ENCODE assay signal across 8 cellular contexts in genomic region chr1:92081031-92081430, GRCh38. TPM values are rescaled to one million over a fixed set of nuclear protein-coding genes. Genes with fewer than 3 reads are reported as not detected.
DNase-seq lines count a peak whose midpoint lies in the region; ATAC-seq and TF ChIP-seq lines count a peak whose summit lies in the region.

No MANE protein-coding gene starts in this region.

- H3K9me3 ChIP-seq in iPS-15b (ENCODE audit: control insufficient read depth, insufficient read depth, low read length), result peaks cover 7% of the 10 kb centered on the region

- POLR2A ChIA-PET in activated CD8-positive, alpha-beta T cell treated with anti-CD3 and anti-CD28 coated beads, Interleukin-2, amount 10 ng/mL, durations not matched to agents 7 days and 5 days (lab: Charles Lee), result interaction anchor here (0.5 to 0.7 kb wide), 3 partner anchors 111 to 405 kb away, joined by 3 read pairs; no protein-coding TSS in a partner anchor

- no peaks in the 10 kb centered on the region; the same call in none of the 2 replicates for H3K27me3 Mint-ChIP-seq in HFFc6 (ENCODE audit: insufficient read depth)
- no peaks in the 10 kb centered on the region for H3K27me3 Mint-ChIP-seq in activated CD8-positive, alpha-beta T cell treated with anti-CD3 and anti-CD28 coated beads, Interleukin-2, amount 10 ng/mL, durations not matched to agents 7 days and 5 days (ENCODE audit: low read depth)

- no peaks in the 10 kb centered on the region for H3K27me3 ChIP-seq in iPS-15b (ENCODE audit: control insufficient read depth, insufficient read depth, low read length)

- DNase-seq in HFFc6, result no peak
- DNase-seq in activated CD8-positive, alpha-beta T cell treated with anti-CD3 and anti-CD28 coated beads, Interleukin-2, amount 10 ng/mL, durations not matched to agents 7 days and 5 days, result no peak
- DNase-seq in stimulated activated effector memory CD8-positive, alpha-beta T cell treated with anti-CD3 and anti-CD28 coated beads, Interleukin-12 subunit alpha, Interleukin-12 subunit beta, amount 100 ng/mL, for 72 hours (ENCODE audit: low spot score in 2 of 2), result no peak
- DNase-seq in NOMO-1 treated with dmso at 0.1 percent for 144 hours (lab: John Stamatoyannopoulos, UW; ENCODE audit: unreplicated experiment), result no peak
- DNase-seq in activated effector memory CD4-positive, alpha-beta T cell treated with anti-CD3 and anti-CD28 coated beads, Interleukin-2, amount 50 U/mL, for 16 hours, result no peak
- no peak for DNase-seq in T1000 (lab: John Stamatoyannopoulos, UW)
- DNase-seq in LoVo (ENCODE audit: low spot score), result no peak

- H3K9me3 Mint-ChIP-seq in HFFc6, result peaks cover 14% of the 10 kb centered on the region
- H3K9me3 Mint-ChIP-seq in activated CD8-positive, alpha-beta T cell treated with anti-CD3 and anti-CD28 coated beads, Interleukin-2, amount 10 ng/mL, durations not matched to agents 7 days and 5 days (ENCODE audit: insufficient read depth), result peaks cover 5% of the 10 kb centered on the region
- peaks cover 7% of the 10 kb centered on the region for H3K9me3 Mint-ChIP-seq in stimulated activated effector memory CD8-positive, alpha-beta T cell treated with anti-CD3 and anti-CD28 coated beads, Interleukin-12 subunit alpha, Interleukin-12 subunit beta, amount 100 ng/mL, for 72 hours

- H3K27ac Mint-ChIP-seq in HFFc6, result no peak overlapping the region
- H3K27ac Mint-ChIP-seq in activated CD8-positive, alpha-beta T cell treated with anti-CD3 and anti-CD28 coated beads, Interleukin-2, amount 10 ng/mL, durations not matched to agents 7 days and 5 days, result no peak overlapping the region
- peak overlapping the region; percentile 93 for H3K27ac Mint-ChIP-seq in stimulated activated effector memory CD8-positive, alpha-beta T cell treated with anti-CD3 and anti-CD28 coated beads, Interleukin-12 subunit alpha, Interleukin-12 subunit beta, amount 100 ng/mL, for 72 hours

- peaks cover 5% of the 10 kb centered on the region; the same call in 1 of the 2 replicates for H3K36me3 Mint-ChIP-seq in HFFc6 (ENCODE audit: low read depth)
- no peaks in the 10 kb centered on the region for H3K36me3 Mint-ChIP-seq in activated CD8-positive, alpha-beta T cell treated with anti-CD3 and anti-CD28 coated beads, Interleukin-2, amount 10 ng/mL, durations not matched to agents 7 days and 5 days (ENCODE audit: low read depth)
- no peaks in the 10 kb centered on the region for H3K36me3 Mint-ChIP-seq in stimulated activated effector memory CD8-positive, alpha-beta T cell treated with anti-CD3 and anti-CD28 coated beads, Interleukin-12 subunit alpha, Interleukin-12 subunit beta, amount 100 ng/mL, for 72 hours

- H3K4me1 ChIP-seq in iPS-15b (ENCODE audit: control insufficient read depth, insufficient read depth, low read length), result no peaks in the 10 kb centered on the region

- no peaks in the 10 kb centered on the region for H3K36me3 ChIP-seq in iPS-15b (ENCODE audit: control insufficient read depth, insufficient read depth, low read length)

- no peak for TF ChIP-seq CTCF in HFFc6 (IDR thresholded peaks at IDR 0.05)

- H3K4me1 Mint-ChIP-seq in HFFc6 (ENCODE audit: low read depth), result peaks cover 6% of the 10 kb centered on the region
- peaks cover 12% of the 10 kb centered on the region for H3K4me1 Mint-ChIP-seq in activated CD8-positive, alpha-beta T cell treated with anti-CD3 and anti-CD28 coated beads, Interleukin-2, amount 10 ng/mL, durations not matched to agents 7 days and 5 days (ENCODE audit: low read depth)
- peaks cover 6% of the 10 kb centered on the region for H3K4me1 Mint-ChIP-seq in stimulated activated effector memory CD8-positive, alpha-beta T cell treated with anti-CD3 and anti-CD28 coated beads, Interleukin-12 subunit alpha, Interleukin-12 subunit beta, amount 100 ng/mL, for 72 hours

- peak overlapping the region; percentile 92 for H3K4me3 Mint-ChIP-seq in HFFc6
- H3K4me3 Mint-ChIP-seq in activated CD8-positive, alpha-beta T cell treated with anti-CD3 and anti-CD28 coated beads, Interleukin-2, amount 10 ng/mL, durations not matched to agents 7 days and 5 days, result peak overlapping the region; percentile 96
- H3K4me3 Mint-ChIP-seq in stimulated activated effector memory CD8-positive, alpha-beta T cell treated with anti-CD3 and anti-CD28 coated beads, Interleukin-12 subunit alpha, Interleukin-12 subunit beta, amount 100 ng/mL, for 72 hours, result peak overlapping the region; percentile 94

- peak overlapping the region; percentile 89 for H3K4me3 ChIP-seq in iPS-15b (ENCODE audit: low read depth, low read length)

- CTCF ChIA-PET in activated CD8-positive, alpha-beta T cell treated with anti-CD3 and anti-CD28 coated beads, Interleukin-2, amount 10 ng/mL, durations not matched to agents 7 days and 5 days (lab: Charles Lee), result interaction anchor here (0.7 to 1.4 kb wide), 6 partner anchors 18 to 737 kb away, joined by 3 to 10 read pairs (median 4); no protein-coding TSS in a partner anchor

- ATAC-seq in activated CD8-positive, alpha-beta T cell treated with anti-CD3 and anti-CD28 coated beads, Interleukin-2, amount 10 ng/mL, durations not matched to agents 7 days and 5 days, result no peak
- no peak for ATAC-seq in stimulated activated effector memory CD8-positive, alpha-beta T cell treated with anti-CD3 and anti-CD28 coated beads, Interleukin-12 subunit alpha, Interleukin-12 subunit beta, amount 100 ng/mL, for 72 hours

- H3K9ac ChIP-seq in iPS-15b (ENCODE audit: low read depth, low read length), result peak overlapping the region; percentile 92

RNA-seq across cellular contexts. Expression of gene BTBD8, which starts 0.9 kb away (rescaled TPM):
- total RNA-seq in HFFc6 (2021; fragmentation: NEBNext Ultra II Directional; extraction: Animal tissue kit (Norgen Biotek cat#: 25700)), result 1 to 10 TPM in 3 of 6 experiments, under 1 TPM in 3; 0.82 to 1.8 (median 1.0) TPM
- 1 to 10 TPM; 1.5 to 1.6 TPM for total RNA-seq in activated CD8-positive, alpha-beta T cell treated with anti-CD3 and anti-CD28 coated beads, Interleukin-2, amount 10 ng/mL, durations not matched to agents 7 days and 5 days

RNA-seq across cellular contexts. Expression of gene SETSIP, which starts 5.8 kb away (rescaled TPM):
- total RNA-seq in HFFc6 (2021; fragmentation: NEBNext Ultra II Directional; extraction: Animal tissue kit (Norgen Biotek cat#: 25700)), result not detected
- under 1 TPM in 1 of 2 experiments, not detected in 1; 0.55 TPM for total RNA-seq in activated CD8-positive, alpha-beta T cell treated with anti-CD3 and anti-CD28 coated beads, Interleukin-2, amount 10 ng/mL, durations not matched to agents 7 days and 5 days

RNA-seq across cellular contexts. Expression of gene EPHX4, which starts 51.2 kb away (rescaled TPM):
- total RNA-seq in HFFc6 (2021; fragmentation: NEBNext Ultra II Directional; extraction: Animal tissue kit (Norgen Biotek cat#: 25700)), result under 1 TPM in 2 of 6 experiments, not detected in 4; 0.21 to 0.31 TPM
- not detected for total RNA-seq in activated CD8-positive, alpha-beta T cell treated with anti-CD3 and anti-CD28 coated beads, Interleukin-2, amount 10 ng/mL, durations not matched to agents 7 days and 5 days
